Comparison of ENCODE assay signal across 29 cellular contexts in the genomic region with DNA sequence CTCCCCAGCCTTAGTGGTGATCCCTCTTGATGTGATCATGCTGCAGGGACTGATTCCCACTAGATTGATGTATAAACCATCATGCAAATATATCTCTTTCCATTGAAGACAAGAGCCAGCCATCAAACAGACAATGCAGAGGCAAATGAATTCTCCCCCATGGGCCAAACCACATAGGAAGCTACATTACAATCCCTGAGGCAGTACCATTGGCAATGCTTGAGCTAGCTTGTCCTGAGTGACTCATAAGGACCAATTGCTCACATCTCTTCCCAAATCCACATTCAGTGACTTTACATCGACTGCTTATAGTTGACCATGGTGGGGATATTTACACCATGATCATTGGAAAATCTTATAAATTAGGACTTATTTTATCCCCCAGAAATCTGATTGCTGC.
"Had no signal": no experiment of that assay in that cellular context is flagged by ENCODE, and none has a peak within 500 bp of the region (broad histone marks: within the 10 kb centered on the region; RNA-seq: fewer than 3 reads in every experiment).

No MANE protein-coding gene starts in this region.

- H3K9me3 ChIP-seq: adrenal gland had no signal

- DNase-seq: activated CD4-positive, alpha-beta T cell treated with anti-CD3 and anti-CD28 coated beads for 48 hours; activated CD4-positive, alpha-beta T cell treated with anti-CD3 and anti-CD28 coated beads, Interleukin-2, amount 50 U/mL, for 4 hours; activated CD4-positive, CD25-positive, alpha-beta regulatory T cell treated with anti-CD3 and anti-CD28 coated beads, Interleukin-2, amount 50 U/mL, for 72 hours; activated CD8-positive, alpha-beta memory T cell treated with anti-CD3 and anti-CD28 coated beads, Interleukin-2, amount 50 U/mL, for 48 hours; activated CD8-positive, alpha-beta T cell treated with anti-CD3 and anti-CD28 coated beads, Interleukin-2, amount 10 ng/mL, durations not matched to agents 7 days and 5 days; activated naive CD4-positive, alpha-beta T cell treated with anti-CD3 and anti-CD28 coated beads, Interleukin-2, amount 50 U/mL, for 16 hours; activated naive CD8-positive, alpha-beta T cell treated with anti-CD3 and anti-CD28 coated beads, Interleukin-2, amount 10 ng/mL, durations not matched to agents 7 days and 5 days; activated T-cell treated with anti-CD3 and anti-CD28 coated beads, Interleukin-2, amount 50 U/mL, for 1 hour; adrenal gland; anterior cingulate cortex; central memory CD4-positive, alpha-beta T cell; Karpas-422; NCI-H1092; NCI-H1417; NCI-H1694; NCI-H2029; NCI-H2107; NCI-H2171 treated with DMSO at 0.1 percent for 48 hours; NCI-H345; NCI-H510A; NCI-H526 treated with DMSO at 0.1 percent for 48 hours; NK-92 treated with Interleukin-12 subunit alpha and Interleukin-12 subunit beta, amount 100 ng/mL, for 24 hours; OCI-M1; SHP77 treated with DMSO at 0.1 percent for 48 hours; T-helper 17 cell; T-helper 9 cell had no signal

- H3K4me3 ChIP-seq: adrenal gland, K562 had no signal

- H3K4me1 ChIP-seq: adrenal gland had no signal

- H3K36me3 ChIP-seq: adrenal gland had no signal

- ATAC-seq: activated CD8-positive, alpha-beta T cell treated with anti-CD3 and anti-CD28 coated beads, Interleukin-2, amount 10 ng/mL, durations not matched to agents 7 days and 5 days; K562; Panc1; T-helper 17 cell; WTC11 had no signal

- H3K27me3 ChIP-seq: adrenal gland had no signal

- H3K27ac ChIP-seq: adrenal gland had no signal
